In genomic region chr10:122033224-122033926, GRCh38 we compare ENCODE assay signal across 19 cellular contexts. TPM values are rescaled to one million over a fixed set of nuclear protein-coding genes. Genes with fewer than 3 reads are reported as not detected.
A peak's percentile ranks its signal among the peaks of the same experiment; 100 is the strongest.
DNase-seq lines count a peak whose midpoint lies in the region; ATAC-seq and TF ChIP-seq lines count a peak whose summit lies in the region.
"Had no signal": no experiment of that assay in that cellular context is flagged by ENCODE, and none has a peak within 500 bp of the region (broad histone marks: within the 10 kb centered on the region; RNA-seq: fewer than 3 reads in every experiment).

No MANE protein-coding gene starts in this region.

- H4K20me1 ChIP-seq in hepatocyte (ENCODE audit: insufficient read depth, poor library complexity, severe bottlenecking) = no peaks in the 10 kb centered on the region

- 79% methylated on average over 9 of the region's 9 CpGs for WGBS in hepatocyte (ENCODE audit: low lambda C conversion rate, missing lambda C conversion rate)
- WGBS in spleen, 5 donors = 70 to 78% (median 70%) methylated on average over 9 of the region's 9 CpGs

- no peak overlapping the region for H3K4me2 ChIP-seq in hepatocyte

- H2AFZ ChIP-seq in hepatocyte = no peak overlapping the region

- intact Hi-C loops in spleen (cut with DNase I; ENCODE audit: low total_unique reads) = no loop called here

- H3K4me1 ChIP-seq in hepatocyte (ENCODE audit: insufficient read depth) (peaks cover 9% of the 10 kb centered on the region), spleen (no peaks in the 10 kb centered on the region)
- H3K4me1 ChIP-seq: SJSA1 had no signal

- peak; percentile 9 for DNase-seq in NCI-H345 (lab: John Stamatoyannopoulos, UW)
- no peak for DNase-seq in NCI-H345 treated with DMSO at 0.1 percent for 48 hours (lab: John Stamatoyannopoulos, UW; ENCODE audit: unreplicated experiment)
- DNase-seq in SW480 (ENCODE audit: low spot score) = peak; percentile 41
- peak; percentile 29 for DNase-seq in hepatocyte (ENCODE audit: low spot score)
- DNase-seq in spleen = peak; percentile 11
- no peak for DNase-seq in activated T-cell treated with anti-CD3 and anti-CD28 coated beads, Interleukin-2, amount 50 U/mL, for 48 hours
- DNase-seq in activated naive CD4-positive, alpha-beta T cell (lab: John Stamatoyannopoulos, UW) = no peak
- DNase-seq: activated CD4-positive, CD25-positive, alpha-beta regulatory T cell treated with anti-CD3 and anti-CD28 coated beads, Interleukin-2, amount 50 U/mL, for 72 hours; activated CD8-positive, alpha-beta memory T cell treated with anti-CD3 and anti-CD28 coated beads, Interleukin-2, amount 50 U/mL, for 48 hours; activated naive CD4-positive, alpha-beta T cell treated with anti-CD3 and anti-CD28 coated beads, Interleukin-2, amount 50 U/mL, for 16 hours; C1 segment of cervical spinal cord; DND-41; foreskin melanocyte; NCI-H1417 treated with DMSO at 0.1 percent for 48 hours; nephron progenitor cell; stimulated activated naive CD4-positive, alpha-beta T cell treated with Interleukin-2 at 50 U/mL for 16 hours had no signal

- H3K27me3 ChIP-seq in hepatocyte (no peaks in the 10 kb centered on the region), spleen (replicated peaks in 1 of 7) (peaks cover 0 to 53% (median 0%) of the 10 kb centered on the region in 7 donors)
- H3K27me3 ChIP-seq: SJSA1 had no signal

- no peak for ATAC-seq in HG02938 (IDR thresholded peaks at IDR 0.05; ENCODE audit: unreplicated experiment)
- ATAC-seq: HCT116 had no signal

- H3K9me2 ChIP-seq in hepatocyte (replicated peaks; ENCODE audit: insufficient read depth) = no peaks in the 10 kb centered on the region

- no peaks in the 10 kb centered on the region for H3K9me3 ChIP-seq in hepatocyte (ENCODE audit: low read depth)
- no peaks in the 10 kb centered on the region for H3K9me3 ChIP-seq in spleen
- H3K9me3 ChIP-seq: SJSA1 had no signal

- TF ChIP-seq CTCF in hepatocyte (IDR thresholded peaks at IDR 0.05; ENCODE audit: poor library complexity) (no peak), spleen (IDR thresholded peaks at IDR 0.05 in 8 of 11, conservative IDR thresholded peaks at IDR 0.05 in 3 of 11) (no peak)

- H3K4me3 ChIP-seq in hepatocyte (no peak overlapping the region), spleen (no peak overlapping the region)
- H3K4me3 ChIP-seq: SJSA1 had no signal

- TF ChIP-seq POLR2A in spleen (IDR thresholded peaks at IDR 0.05) = no peak

- no peaks in the 10 kb centered on the region for H3K79me2 ChIP-seq in hepatocyte

- H3K36me3 ChIP-seq in hepatocyte (replicated peaks; ENCODE audit: insufficient read depth, low read depth) (no peaks in the 10 kb centered on the region), spleen (no peaks in the 10 kb centered on the region)
- H3K36me3 ChIP-seq: SJSA1 had no signal

- H3K27ac ChIP-seq in hepatocyte = peak overlapping the region; percentile 42
- H3K27ac ChIP-seq in spleen = no peak overlapping the region
- H3K27ac ChIP-seq: SJSA1 had no signal

RNA-seq across cellular contexts. Expression of gene TACC2, which starts 44.4 kb away (rescaled TPM):
- 20.0 and 24.1 TPM in 2 replicates for total RNA-seq in hepatocyte
- 34.6 and 35.7 TPM in 2 replicates for polyA plus RNA-seq in hepatocyte
- total RNA-seq in spleen = 10 to 100 TPM in 1 of 7 donors, 1 to 10 TPM in 6; 2.9 to 13.9 (median 5.0) TPM
- polyA plus RNA-seq in spleen = 1 to 10 TPM; 2.4 to 4.5 (median 3.4) TPM

RNA-seq across cellular contexts. Expression of gene NSMCE4A, which starts 58.4 kb away (rescaled TPM):
- total RNA-seq in hepatocyte = 57.9 and 67.6 TPM in 2 replicates
- 44.5 and 51.0 TPM in 2 replicates for polyA plus RNA-seq in hepatocyte
- 100 to 1,000 TPM in 1 of 7 donors, 10 to 100 TPM in 6; 49.5 to 107 (median 63.2) TPM for total RNA-seq in spleen
- 100 to 1,000 TPM in 1 of 3 donors, 10 to 100 TPM in 2; 72.4 to 121 (median 95.1) TPM for polyA plus RNA-seq in spleen

Comparison
In these comparisons a context has a peak if more than half of its experiments do, and no peak if none do; other contexts are left out.
1. DNase-seq: peak in NCI-H345 (single experiment), SW480 (single experiment), hepatocyte (single experiment) and spleen (single experiment); none in NCI-H345 treated with DMSO at 0.1 percent for 48 hours (single experiment), activated T-cell treated with anti-CD3 and anti-CD28 coated beads, Interleukin-2, amount 50 U/mL, for 48 hours (0 of 2) and activated naive CD4-positive, alpha-beta T cell (0 of 4).